Comparison of ENCODE assay signal across 8 cellular contexts in the genomic region with DNA sequence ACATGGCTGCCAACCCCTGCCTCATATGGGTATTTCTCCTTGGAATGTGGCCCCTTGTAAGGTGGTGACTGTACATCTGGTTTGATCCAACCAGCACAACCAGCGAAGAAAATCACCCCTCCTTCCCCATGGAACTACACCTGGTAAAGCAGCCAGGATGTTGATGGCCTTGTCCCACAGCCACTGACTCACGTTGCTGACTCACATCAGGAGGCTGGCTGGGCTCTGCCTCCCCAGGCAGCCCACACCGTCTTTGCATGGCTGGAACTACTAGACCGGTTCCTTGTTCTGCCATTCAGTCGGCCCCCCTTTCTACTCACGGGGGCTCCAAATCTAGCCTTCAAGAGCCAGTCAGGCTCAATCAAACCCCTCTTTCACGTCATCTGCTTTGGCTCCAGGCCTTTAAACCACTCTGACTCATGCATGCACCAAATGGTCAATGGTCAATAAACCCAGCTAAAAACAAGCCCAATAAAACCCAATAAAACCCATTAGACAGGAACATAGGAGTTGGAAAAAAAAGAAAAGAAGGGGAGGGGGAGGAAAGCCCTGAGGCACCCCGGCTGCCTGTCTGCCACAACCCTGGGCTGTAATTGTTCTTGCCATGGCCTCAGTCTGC.
DNase-seq lines count a peak whose midpoint lies in the region; ATAC-seq and TF ChIP-seq lines count a peak whose summit lies in the region.

No MANE protein-coding gene starts in this region.

- peaks cover 58% of the 10 kb centered on the region for H3K79me1 ChIP-seq in trophoblast cell (ENCODE audit: low read length)

- peaks cover 9% of the 10 kb centered on the region for H3K79me2 ChIP-seq in trophoblast cell (ENCODE audit: control insufficient read depth, insufficient read depth, low read length, poor library complexity)

- H3K4me2 ChIP-seq in trophoblast cell (ENCODE audit: low read length): peak overlapping the region; percentile 23

- peak overlapping the region; percentile 42 for H2AK5ac ChIP-seq in trophoblast cell (ENCODE audit: low read length)

- H3K4me1 ChIP-seq in trophoblast cell (ENCODE audit: control insufficient read depth in 1 of 2, insufficient read depth in 2 of 2, low read length in 2 of 2) (peaks cover 51 to 60% of the 10 kb centered on the region in 2 experiments), SJCRH30 (peaks cover 49% of the 10 kb centered on the region)

- H3K4me3 ChIP-seq in brain microvascular endothelial cell (ENCODE audit: low read depth, low read length): no peak overlapping the region
- H3K4me3 ChIP-seq in trophoblast cell (ENCODE audit: low read depth, low read length): no peak overlapping the region
- no peak overlapping the region for H3K4me3 ChIP-seq in SJCRH30

- ATAC-seq in HG03025 (IDR thresholded peaks at IDR 0.05; ENCODE audit: low FRiP score, unreplicated experiment) (no peak), GM21381 (IDR thresholded peaks at IDR 0.05; ENCODE audit: unreplicated experiment) (no peak)

- no peak overlapping the region for H3K27ac ChIP-seq in brain microvascular endothelial cell
- peak overlapping the region; percentile 85 for H3K27ac ChIP-seq in trophoblast cell (ENCODE audit: low read depth, low read length)
- no peak overlapping the region for H3K27ac ChIP-seq in SJCRH30

- no peak overlapping the region for H4K12ac ChIP-seq in trophoblast cell (ENCODE audit: low read depth, low read length)

- H3K14ac ChIP-seq in trophoblast cell (ENCODE audit: low read length): peak overlapping the region; percentile 75

- H3K18ac ChIP-seq in trophoblast cell (ENCODE audit: low read length): peak overlapping the region; percentile 63

- peak overlapping the region; percentile 80 for H2BK5ac ChIP-seq in trophoblast cell (ENCODE audit: low read depth, low read length, poor library complexity)

- H2BK120ac ChIP-seq in trophoblast cell (ENCODE audit: insufficient read depth, low read length, poor library complexity): peak overlapping the region; percentile 91

- H3K23ac ChIP-seq in trophoblast cell (ENCODE audit: low read length): no peak overlapping the region

- no CpG with 5 or more reads among the region's 8 CpGs for WGBS in trophoblast cell (ENCODE audit: extremely low coverage, insufficient coverage, insufficient read length)

- no peak overlapping the region for H3K9ac ChIP-seq in trophoblast cell (ENCODE audit: low read length)

- H3K9me3 ChIP-seq in trophoblast cell (ENCODE audit: insufficient read depth, low read depth, low read length): peaks cover 2% of the 10 kb centered on the region
- no peaks in the 10 kb centered on the region for H3K9me3 ChIP-seq in SJCRH30 (replicated peaks)

- H2AFZ ChIP-seq in trophoblast cell (ENCODE audit: insufficient read depth, low read length, poor library complexity): no peak overlapping the region

- H4K8ac ChIP-seq in trophoblast cell (ENCODE audit: low read depth, low read length): peak overlapping the region; percentile 47

- DNase-seq in Caki2 (ENCODE audit: low read depth) (peak; percentile 99), LoVo (ENCODE audit: low spot score) (peak; percentile 77), brain microvascular endothelial cell (peak; percentile 90), trophoblast cell (peak; percentile 85 to 88), SJCRH30 (no peak), DMS 273 treated with DMSO at 0.1 percent for 48 hours (lab: John Stamatoyannopoulos, UW) (no peak)

- H3K4ac ChIP-seq in trophoblast cell (ENCODE audit: low read depth, low read length): no peak overlapping the region

- no peak for TF ChIP-seq CTCF in brain microvascular endothelial cell (IDR thresholded peaks at IDR 0.05; ENCODE audit: low read depth, low read length, missing control alignments)

- H3K27me3 ChIP-seq in brain microvascular endothelial cell (replicated peaks) (no peaks in the 10 kb centered on the region), trophoblast cell (ENCODE audit: insufficient read depth, low read length) (no peaks in the 10 kb centered on the region), SJCRH30 (no peaks in the 10 kb centered on the region)

- in situ Hi-C loops in Caki2 (cut with HindIII; ENCODE audit: low pct_unique_long_range_greater_than_20kb, low sequenced_read_pairs): no loop called here
- in situ Hi-C loops in brain microvascular endothelial cell (cut with HindIII; ENCODE audit: low pct_ligation_motif_present, low sequenced_read_pairs): no loop called here

- H2BK12ac ChIP-seq in trophoblast cell (ENCODE audit: low read length): peak overlapping the region; percentile 96

- H3K36me3 ChIP-seq in brain microvascular endothelial cell (replicated peaks) (no peaks in the 10 kb centered on the region), trophoblast cell (ENCODE audit: control insufficient read depth in 1 of 2, insufficient read depth in 2 of 2, low read length in 2 of 2) (no peaks in the 10 kb centered on the region), SJCRH30 (no peaks in the 10 kb centered on the region)

- peak overlapping the region; percentile 87 for H4K91ac ChIP-seq in trophoblast cell (ENCODE audit: low read depth, low read length)

Comparison
In these comparisons a context has a peak if more than half of its experiments do, and no peak if none do; other contexts are left out.
1. DNase-seq: peak in Caki2 (single experiment), LoVo (single experiment), brain microvascular endothelial cell (single experiment) and trophoblast cell (2 of 2); none in SJCRH30 (0 of 2) and DMS 273 treated with DMSO at 0.1 percent for 48 hours (single experiment).